33 cellular contexts compared by ENCODE assay signal in genomic region chr15:56783156-56783856, GRCh38.
"Had no signal": no experiment of that assay in that cellular context is flagged by ENCODE, and none has a peak within 500 bp of the region (broad histone marks: within the 10 kb centered on the region; RNA-seq: fewer than 3 reads in every experiment).

No MANE protein-coding gene starts in this region.

- H3K36me3 ChIP-seq: adrenal gland, breast epithelium, cardiac muscle cell, colonic mucosa, esophagus squamous epithelium had no signal

- FAIRE-seq: endometrium, endothelial cell of umbilical vein, frontal cortex, TTC549 had no signal

- DNase-seq: activated B cell treated with CpG ODN at 0.5 μM for 24 hours; activated CD4-positive, alpha-beta memory T cell treated with anti-CD3 and anti-CD28 coated beads for 36 hours; activated CD4-positive, alpha-beta T cell treated with anti-CD3 and anti-CD28 coated beads for 36 hours; activated CD4-positive, alpha-beta T cell treated with anti-CD3 and anti-CD28 coated beads, Interleukin-2, amount 10 ng/mL, durations not matched to agents 24 days and 14 days; activated CD4-positive, CD25-positive, alpha-beta regulatory T cell treated with anti-CD3 and anti-CD28 coated beads, Interleukin-2, amount 50 U/mL, for 72 hours; activated CD8-positive, alpha-beta memory T cell treated with anti-CD3 and anti-CD28 coated beads, Interleukin-2, amount 10 ng/mL, durations not matched to agents 7 days and 5 days; activated CD8-positive, alpha-beta memory T cell treated with anti-CD3 and anti-CD28 coated beads, Interleukin-2, amount 50 U/mL, for 4 hours; activated CD8-positive, alpha-beta T cell treated with anti-CD3 and anti-CD28 coated beads, Interleukin-2, amount 10 ng/mL, durations not matched to agents 7 days and 5 days; activated effector memory CD4-positive, alpha-beta T cell treated with anti-CD3 and anti-CD28 coated beads, Interleukin-2, amount 50 U/mL, for 16 hours; activated naive CD4-positive, alpha-beta T cell treated with anti-CD3 and anti-CD28 coated beads for 36 hours; activated naive CD8-positive, alpha-beta T cell treated with anti-CD3 and anti-CD28 coated beads for 36 hours; activated naive CD8-positive, alpha-beta T cell treated with anti-CD3 and anti-CD28 coated beads, Interleukin-2, amount 50 U/mL, for 24 hours; activated T-cell treated with anti-CD3 and anti-CD28 coated beads, Interleukin-2, amount 50 U/mL, for 1 hour; activated T-cell treated with anti-CD3 and anti-CD28 coated beads, Interleukin-2, amount 50 U/mL, for 48 hours; adrenal gland; amygdala; aorta; body of pancreas; central memory CD4-positive, alpha-beta T cell; cerebellar nuclear complex; colonic mucosa; effector CD8-positive, alpha-beta T cell; esophagus squamous epithelium; head of caudate nucleus; T-helper 2 cell had no signal

- H3K4me3 ChIP-seq: adrenal gland, body of pancreas, breast epithelium, cardiac muscle cell, colonic mucosa, esophagus squamous epithelium had no signal

- H3K27ac ChIP-seq: adrenal gland, body of pancreas, breast epithelium, cardiac muscle cell, colonic mucosa, epithelial cell of prostate, esophagus squamous epithelium, VCaP had no signal

- H3K4me1 ChIP-seq: adrenal gland, body of pancreas, breast epithelium, colonic mucosa, esophagus squamous epithelium had no signal

- H3K27me3 ChIP-seq: adrenal gland, body of pancreas, breast epithelium, cardiac muscle cell, colonic mucosa, esophagus squamous epithelium had no signal

- ATAC-seq: activated CD4-positive, alpha-beta T cell treated with anti-CD3 and anti-CD28 coated beads for 36 hours; activated CD8-positive, alpha-beta memory T cell treated with anti-CD3 and anti-CD28 coated beads, Interleukin-2, amount 10 ng/mL, durations not matched to agents 7 days and 5 days; activated CD8-positive, alpha-beta T cell treated with anti-CD3 and anti-CD28 coated beads, Interleukin-2, amount 10 ng/mL, durations not matched to agents 7 days and 5 days; activated naive CD8-positive, alpha-beta T cell treated with anti-CD3 and anti-CD28 coated beads, Interleukin-2, amount 50 U/mL, for 24 hours; body of pancreas had no signal

- H3K9me3 ChIP-seq: adrenal gland, body of pancreas, breast epithelium, colonic mucosa, esophagus squamous epithelium had no signal
